In genomic region chr3:169886671-169887070, GRCh38 we compare ENCODE assay signal across 12 cellular contexts. TPM values are rescaled to one million over a fixed set of nuclear protein-coding genes. Genes with fewer than 3 reads are reported as not detected.
DNase-seq lines count a peak whose midpoint lies in the region; ATAC-seq and TF ChIP-seq lines count a peak whose summit lies in the region.
"Had no signal": no experiment of that assay in that cellular context is flagged by ENCODE, and none has a peak within 500 bp of the region (broad histone marks: within the 10 kb centered on the region; RNA-seq: fewer than 3 reads in every experiment).

No MANE protein-coding gene starts in this region.

- H3K27ac ChIP-seq in OCI-LY7 (ENCODE audit: low read depth, low read length, poor library complexity, severe bottlenecking): no peak overlapping the region
- H3K27ac ChIP-seq: BLaER1 treated with 17β-estradiol and CSF1 and Interleukin-3, amounts not matched to agents 10 nM and 100 nM had no signal

- no peaks in the 10 kb centered on the region for H4K20me1 ChIP-seq in OCI-LY7 (ENCODE audit: insufficient read depth, low read length)
- H4K20me1 ChIP-seq: BLaER1 treated with 17β-estradiol and CSF1 and Interleukin-3, amounts not matched to agents 10 nM and 100 nM had no signal

- intact Hi-C loops in OCI-LY7 (cut with micrococcal nuclease; ENCODE audit: unreplicated experiment): no loop called here

- CTCF ChIA-PET in OCI-LY7 (lab: Charles Lee; ENCODE audit: unreplicated experiment): no interaction called here

- H3K27me3 ChIP-seq in H7 (ENCODE audit: control insufficient read depth, insufficient read depth, low read length): no peaks in the 10 kb centered on the region
- H3K27me3 ChIP-seq: BLaER1 treated with 17β-estradiol and CSF1 and Interleukin-3, amounts not matched to agents 10 nM and 100 nM had no signal

- no TSS peak for BruUV-seq in OCI-LY7 (replicated peaks; lab: Mats Ljungman, UMichigan)

- peak; percentile 76 for ATAC-seq in omental fat pad (ENCODE audit: low FRiP score)
- ATAC-seq in activated CD4-positive, CD25-positive, alpha-beta regulatory T cell treated with anti-CD3 and anti-CD28 coated beads, Interleukin-2, amount 50 U/mL, for 24 hours: no peak

- no peaks in the 10 kb centered on the region for H3K9me2 ChIP-seq in OCI-LY7 (ENCODE audit: insufficient read depth, low read length)

- no peaks in the 10 kb centered on the region for H3K79me2 ChIP-seq in OCI-LY7 (ENCODE audit: insufficient read depth, low read depth, low read length)

- no peak overlapping the region for H3K4me3 ChIP-seq in OCI-LY7 (ENCODE audit: low read depth, low read length, poor library complexity, severe bottlenecking)
- H3K4me3 ChIP-seq in foreskin fibroblast (ENCODE audit: low read depth in 1 of 2, low read length in 2 of 2): no peak overlapping the region
- no peak overlapping the region for H3K4me3 ChIP-seq in H7 (ENCODE audit: insufficient read depth, low read depth, low read length)
- H3K4me3 ChIP-seq: BLaER1 treated with 17β-estradiol and CSF1 and Interleukin-3, amounts not matched to agents 10 nM and 100 nM had no signal

- TF ChIP-seq CTCF in AG09319 (IDR thresholded peaks at IDR 0.05; ENCODE audit: low read depth, low read length) (no peak), OCI-LY7 (conservative IDR thresholded peaks at IDR 0.05; ENCODE audit: low read length) (no peak), foreskin fibroblast (IDR thresholded peaks at IDR 0.05; ENCODE audit: low read depth, low read length) (no peak), omental fat pad (IDR thresholded peaks at IDR 0.05) (no peak)

- DNase-seq in AG09319 (ENCODE audit: extremely low read depth, low read depth) (peak; percentile 28), OCI-LY7 (ENCODE audit: low spot score) (no peak), foreskin fibroblast (peak; percentile 52 to 84), omental fat pad (ENCODE audit: low spot score) (no peak), H7 (no peak), NCI-H2107 (lab: John Stamatoyannopoulos, UW) (no peak)
- DNase-seq in activated CD4-positive, alpha-beta T cell treated with anti-CD3 and anti-CD28 coated beads for 48 hours: no peak
- DNase-seq: small intestine; stimulated activated naive CD4-positive, alpha-beta T cell had no signal

- POLR2A ChIA-PET in OCI-LY7 (lab: Charles Lee): interaction anchor here (0.6 to 2.4 kb wide), 6 partner anchors 12 to 160 kb away, joined by 3 to 5 read pairs (median 4); no protein-coding TSS in a partner anchor

- H3K36me3 ChIP-seq in OCI-LY7 (ENCODE audit: insufficient read depth, low read length): no peaks in the 10 kb centered on the region
- no peaks in the 10 kb centered on the region for H3K36me3 ChIP-seq in H7 (replicated peaks; ENCODE audit: control insufficient read depth, insufficient read depth, low read length)
- H3K36me3 ChIP-seq: BLaER1 treated with 17β-estradiol and CSF1 and Interleukin-3, amounts not matched to agents 10 nM and 100 nM had no signal

- no peaks in the 10 kb centered on the region for H3K9me3 ChIP-seq in OCI-LY7 (ENCODE audit: low read length)

- H3K4me1 ChIP-seq in OCI-LY7 (ENCODE audit: insufficient read depth, low read length, poor library complexity, severe bottlenecking): no peaks in the 10 kb centered on the region
- H3K4me1 ChIP-seq: BLaER1 treated with 17β-estradiol and CSF1 and Interleukin-3, amounts not matched to agents 10 nM and 100 nM had no signal

- peak overlapping the region; percentile 63; the same call in 1 of the 2 replicates for H2AFZ ChIP-seq in OCI-LY7 (ENCODE audit: low read length)

- 0 out of 2 replicates have a peak overlapping the region, but pooled peaks have one; percentile 6 for H3K4me2 ChIP-seq in OCI-LY7 (ENCODE audit: low read length)
- H3K4me2 ChIP-seq: BLaER1 treated with 17β-estradiol and CSF1 and Interleukin-3, amounts not matched to agents 10 nM and 100 nM had no signal

RNA-seq across cellular contexts. Expression of gene LRRC31, which starts 16.9 kb away (rescaled TPM):
- total RNA-seq in OCI-LY7 (2014; rRNA removed; shearing (Covaris generic)): not detected in 2 replicates
- total RNA-seq in OCI-LY7 (2022) (not detected in 2 replicates), omental fat pad (not detected)
- not detected in 2 replicates for total RNA-seq in H7 (2014; rRNA removed; shearing (Covaris generic))
- total RNA-seq: bronchial epithelial cell had no signal

RNA-seq across cellular contexts. Expression of gene SAMD7, which starts 24.7 kb away (rescaled TPM):
- 0.23 and 1.1 TPM in 2 replicates for total RNA-seq in OCI-LY7 (2014; rRNA removed; shearing (Covaris generic))
- 0.93 and 0.96 TPM in 2 replicates for total RNA-seq in OCI-LY7 (2022)
- not detected for total RNA-seq in omental fat pad
- not detected in 2 replicates for total RNA-seq in H7 (2014; rRNA removed; shearing (Covaris generic))
- total RNA-seq: bronchial epithelial cell had no signal

Comparison
In these comparisons a context has a peak if more than half of its experiments do, and no peak if none do; other contexts are left out.
1. DNase-seq: peak in AG09319 (single experiment) and foreskin fibroblast (2 of 2); none in OCI-LY7 (single experiment), omental fat pad (single experiment), H7 (single experiment), NCI-H2107 (single experiment) and activated CD4-positive, alpha-beta T cell treated with anti-CD3 and anti-CD28 coated beads for 48 hours (single experiment).